Comparison of ENCODE assay signal across 1 cellular context in the genomic region with DNA sequence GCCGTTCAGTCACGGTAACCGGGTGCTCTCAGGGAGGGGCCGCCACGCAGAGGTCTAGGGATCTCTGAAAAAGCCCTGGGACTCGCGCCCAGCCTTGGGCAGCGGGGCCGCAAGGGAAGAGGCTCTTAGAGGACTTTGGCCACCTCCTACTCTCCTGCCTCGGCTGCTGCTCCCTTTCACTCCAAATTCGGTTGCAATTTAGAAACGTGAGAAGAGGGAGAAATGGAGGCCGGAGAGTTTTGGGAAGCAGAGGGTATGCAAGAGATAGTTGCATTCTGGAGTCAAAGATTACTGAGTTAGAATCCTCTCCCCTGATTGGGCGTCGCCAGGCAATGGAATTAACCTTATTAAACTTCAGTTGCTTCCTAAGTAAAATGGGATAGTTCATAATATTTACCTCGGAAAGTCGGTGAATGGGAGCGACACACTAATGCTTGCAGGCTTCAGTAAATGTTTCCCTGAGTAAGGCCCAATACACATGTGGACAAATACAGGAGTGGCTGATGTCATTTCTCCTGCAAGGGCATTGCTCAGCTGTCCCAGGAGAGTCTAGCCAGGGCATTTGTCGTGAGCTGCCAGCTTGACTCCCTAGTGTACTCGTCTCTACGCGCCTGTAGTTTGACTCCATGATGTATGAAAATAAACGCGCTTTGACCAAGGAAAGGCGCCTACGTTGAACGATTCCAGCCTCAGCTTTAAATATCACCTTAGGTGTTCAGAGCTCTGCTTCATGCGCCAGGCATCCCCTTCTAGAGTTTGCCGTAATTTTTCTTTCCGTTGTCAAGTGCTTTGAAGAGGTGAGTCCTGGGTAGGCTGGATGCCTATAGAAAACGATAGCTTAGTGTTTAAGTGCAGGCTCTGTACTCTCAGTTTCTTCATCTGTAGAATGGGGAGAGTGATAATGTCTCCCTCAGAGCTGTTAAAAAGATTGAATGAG.
TF ChIP-seq lines count a peak whose summit lies in the region.

No MANE protein-coding gene starts in this region.

TF ChIP-seq in SK-N-SH treated with all-trans-retinoic acid at 6 μM for 48 hours, 23 proteins besides CTCF, POLR2A, EP300 and RAD21 (continued from another document):
- TF ChIP-seq, protein P1, sequence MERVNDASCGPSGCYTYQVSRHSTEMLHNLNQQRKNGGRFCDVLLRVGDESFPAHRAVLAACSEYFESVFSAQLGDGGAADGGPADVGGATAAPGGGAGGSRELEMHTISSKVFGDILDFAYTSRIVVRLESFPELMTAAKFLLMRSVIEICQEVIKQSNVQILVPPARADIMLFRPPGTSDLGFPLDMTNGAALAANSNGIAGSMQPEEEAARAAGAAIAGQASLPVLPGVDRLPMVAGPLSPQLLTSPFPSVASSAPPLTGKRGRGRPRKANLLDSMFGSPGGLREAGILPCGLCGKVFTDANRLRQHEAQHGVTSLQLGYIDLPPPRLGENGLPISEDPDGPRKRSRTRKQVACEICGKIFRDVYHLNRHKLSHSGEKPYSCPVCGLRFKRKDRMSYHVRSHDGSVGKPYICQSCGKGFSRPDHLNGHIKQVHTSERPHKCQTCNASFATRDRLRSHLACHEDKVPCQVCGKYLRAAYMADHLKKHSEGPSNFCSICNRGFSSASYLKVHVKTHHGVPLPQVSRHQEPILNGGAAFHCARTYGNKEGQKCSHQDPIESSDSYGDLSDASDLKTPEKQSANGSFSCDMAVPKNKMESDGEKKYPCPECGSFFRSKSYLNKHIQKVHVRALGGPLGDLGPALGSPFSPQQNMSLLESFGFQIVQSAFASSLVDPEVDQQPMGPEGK (CRISPR knock-in tag; IDR thresholded peaks at IDR 0.05; ENCODE audit: borderline replicate concordance), result no peak
- TF ChIP-seq PPARA (CRISPR knock-in tag; IDR thresholded peaks at IDR 0.05; ENCODE audit: borderline replicate concordance) (no peak), ZNF8 (CRISPR knock-in tag; IDR thresholded peaks at IDR 0.05) (no peak), ZFP3 (CRISPR knock-in tag; IDR thresholded peaks at IDR 0.05) (no peak), ARNTL (CRISPR knock-in tag; IDR thresholded peaks at IDR 0.05; ENCODE audit: borderline replicate concordance, low read depth) (no peak), ZNF70 (CRISPR knock-in tag; IDR thresholded peaks at IDR 0.05) (no peak), OSR1 (CRISPR knock-in tag; IDR thresholded peaks at IDR 0.05) (no peak), ESRRG (CRISPR knock-in tag; IDR thresholded peaks at IDR 0.05) (no peak)
- TF ChIP-seq, protein P2, sequence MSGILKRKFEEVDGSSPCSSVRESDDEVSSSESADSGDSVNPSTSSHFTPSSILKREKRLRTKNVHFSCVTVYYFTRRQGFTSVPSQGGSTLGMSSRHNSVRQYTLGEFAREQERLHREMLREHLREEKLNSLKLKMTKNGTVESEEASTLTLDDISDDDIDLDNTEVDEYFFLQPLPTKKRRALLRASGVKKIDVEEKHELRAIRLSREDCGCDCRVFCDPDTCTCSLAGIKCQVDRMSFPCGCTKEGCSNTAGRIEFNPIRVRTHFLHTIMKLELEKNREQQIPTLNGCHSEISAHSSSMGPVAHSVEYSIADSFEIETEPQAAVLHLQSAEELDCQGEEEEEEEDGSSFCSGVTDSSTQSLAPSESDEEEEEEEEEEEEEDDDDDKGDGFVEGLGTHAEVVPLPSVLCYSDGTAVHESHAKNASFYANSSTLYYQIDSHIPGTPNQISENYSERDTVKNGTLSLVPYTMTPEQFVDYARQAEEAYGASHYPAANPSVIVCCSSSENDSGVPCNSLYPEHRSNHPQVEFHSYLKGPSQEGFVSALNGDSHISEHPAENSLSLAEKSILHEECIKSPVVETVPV (CRISPR knock-in tag; IDR thresholded peaks at IDR 0.05), result no peak
